ENCODE assay signal across 15 cellular contexts in genomic region chr20:51383891-51384510, GRCh38.
DNase-seq lines count a peak whose midpoint lies in the region; ATAC-seq and TF ChIP-seq lines count a peak whose summit lies in the region.
"Had no signal": no experiment of that assay in that cellular context is flagged by ENCODE, and none has a peak within 500 bp of the region (broad histone marks: within the 10 kb centered on the region; RNA-seq: fewer than 3 reads in every experiment).

No MANE protein-coding gene starts in this region.

- CTCF ChIA-PET in CD8-positive, alpha-beta T cell (lab: Charles Lee), result interaction anchor here (1.2 to 3.4 kb wide), 3 partner anchors 16 to 211 kb away, joined by 10 to 30 read pairs (median 24); no protein-coding TSS in a partner anchor

- H3K36me3 Mint-ChIP-seq in CD8-positive, alpha-beta T cell, result peaks cover 35% of the 10 kb centered on the region
- peaks cover 43% of the 10 kb centered on the region for H3K36me3 Mint-ChIP-seq in activated T-helper 2 cell treated with anti-CD3 and anti-CD28 coated beads, Interferon-gamma antibody, Interleukin-2, Interleukin-4, amounts not matched to agents 10 μg/mL and 5 μg/mL and 100 μg/mL, durations not matched to agents 14 hours and 24 hours and 36 hours (ENCODE audit: low read depth)
- peaks cover 6 to 17% of the 10 kb centered on the region in 2 donors for H3K36me3 Mint-ChIP-seq in naive B cell

- intact Hi-C loops in CD8-positive, alpha-beta T cell (cut with DNase I, micrococcal nuclease), result no loop called here
- intact Hi-C loops in activated T-helper 2 cell treated with anti-CD3 and anti-CD28 coated beads, Interferon-gamma antibody, Interleukin-2, Interleukin-4, amounts not matched to agents 10 μg/mL and 5 μg/mL and 100 μg/mL, durations not matched to agents 14 hours and 24 hours and 36 hours (cut with micrococcal nuclease), result no loop called here

- H3K9me3 Mint-ChIP-seq in CD8-positive, alpha-beta T cell, result no peaks in the 10 kb centered on the region
- no peaks in the 10 kb centered on the region for H3K9me3 Mint-ChIP-seq in activated T-helper 2 cell treated with anti-CD3 and anti-CD28 coated beads, Interferon-gamma antibody, Interleukin-2, Interleukin-4, amounts not matched to agents 10 μg/mL and 5 μg/mL and 100 μg/mL, durations not matched to agents 14 hours and 24 hours and 36 hours
- peaks cover 0 to 11% (median 5%) of the 10 kb centered on the region in 7 donors for H3K9me3 Mint-ChIP-seq in naive B cell

- in situ Hi-C loops in GM23248 (cut with MboI), result loop anchor here (25.0 kb wide), 1 partner anchor 703 kb away; no protein-coding TSS in a partner anchor

- H3K36me3 ChIP-seq in CD8-positive, alpha-beta T cell (ENCODE audit: insufficient read depth, low read length), result peaks cover 3% of the 10 kb centered on the region
- H3K36me3 ChIP-seq in GM23248 (ENCODE audit: low read depth), result no peaks in the 10 kb centered on the region
- H3K36me3 ChIP-seq in effector memory CD4-positive, alpha-beta T cell (ENCODE audit: control insufficient read depth, insufficient read depth, low read length), result peaks cover 3% of the 10 kb centered on the region
- H3K36me3 ChIP-seq: left ventricle myocardium inferior, ovary had no signal

- no peak for DNase-seq in CD8-positive, alpha-beta T cell
- DNase-seq in GM23248, result peak; percentile 51
- DNase-seq in activated T-helper 2 cell treated with anti-CD3 and anti-CD28 coated beads, Interferon-gamma antibody, Interleukin-2, Interleukin-4, amounts not matched to agents 10 μg/mL and 5 μg/mL and 100 μg/mL, durations not matched to agents 14 hours and 24 hours and 36 hours (ENCODE audit: low spot score), result no peak
- no peak for DNase-seq in naive B cell
- DNase-seq in effector memory CD4-positive, alpha-beta T cell, result no peak
- no peak for DNase-seq in SHP77 (lab: John Stamatoyannopoulos, UW)
- DNase-seq in ecto neural progenitor cell (ENCODE audit: low spot score), result no peak
- DNase-seq: activated CD4-positive, alpha-beta T cell treated with anti-CD3 and anti-CD28 coated beads, Interleukin-2, amount 50 U/mL, for 1 hour; GDM1; left ventricle myocardium inferior; NCI-H1930; ovary; PC-9; stimulated activated CD4-positive, alpha-beta T cell treated with anti-CD3 and anti-CD28 coated beads, Interleukin-4, amount 100 ng/mL, for 1 hour had no signal

- H3K9ac ChIP-seq in GM23248, result no peak overlapping the region

- 52 to 53% methylated on average over 10 of the region's 11 CpGs for WGBS in GM23248 (ENCODE audit: low coverage in 1 of 2, low lambda C conversion rate in 2 of 2, missing lambda C conversion rate in 2 of 2), 2 experiments

- no peaks in the 10 kb centered on the region for H3K27me3 ChIP-seq in CD8-positive, alpha-beta T cell (ENCODE audit: insufficient read depth, low read length)
- H3K27me3 ChIP-seq in GM23248 (replicated peaks; ENCODE audit: insufficient read depth), result no peaks in the 10 kb centered on the region
- H3K27me3 ChIP-seq in effector memory CD4-positive, alpha-beta T cell (replicated peaks; ENCODE audit: control insufficient read depth, insufficient read depth, low read length, poor library complexity, severe bottlenecking), result no peaks in the 10 kb centered on the region
- H3K27me3 ChIP-seq: ovary had no signal

- peaks cover 16% of the 10 kb centered on the region for H3F3A ChIP-seq in GM23248 (ENCODE audit: insufficient read depth)

- H2AFZ ChIP-seq in GM23248, result no peak overlapping the region
- H2AFZ ChIP-seq: PC-9 had no signal

- no peak overlapping the region for H3K27ac ChIP-seq in CD8-positive, alpha-beta T cell (ENCODE audit: low read depth, low read length)
- no peak overlapping the region for H3K27ac ChIP-seq in GM23248
- H3K27ac ChIP-seq in effector memory CD4-positive, alpha-beta T cell (ENCODE audit: insufficient read depth, low read length, poor library complexity, severe bottlenecking), result no peak overlapping the region
- H3K27ac ChIP-seq: left ventricle myocardium inferior, ovary, PC-9 had no signal

- POLR2A ChIA-PET in CD8-positive, alpha-beta T cell (lab: Charles Lee), result interaction anchor here (0.5 kb wide), 1 partner anchor 168 kb away, joined by 3 read pairs; no protein-coding TSS in a partner anchor

- no peaks in the 10 kb centered on the region for H3K27me3 Mint-ChIP-seq in CD8-positive, alpha-beta T cell (ENCODE audit: low read depth)
- no peaks in the 10 kb centered on the region for H3K27me3 Mint-ChIP-seq in activated T-helper 2 cell treated with anti-CD3 and anti-CD28 coated beads, Interferon-gamma antibody, Interleukin-2, Interleukin-4, amounts not matched to agents 10 μg/mL and 5 μg/mL and 100 μg/mL, durations not matched to agents 14 hours and 24 hours and 36 hours (ENCODE audit: low read depth)
- no peaks in the 10 kb centered on the region for H3K27me3 Mint-ChIP-seq in naive B cell

- no peaks in the 10 kb centered on the region for H3K9me2 ChIP-seq in GM23248 (ENCODE audit: insufficient read depth)

- peaks cover 9% of the 10 kb centered on the region for H3K4me1 ChIP-seq in CD8-positive, alpha-beta T cell (ENCODE audit: insufficient read depth, low read length)
- peaks cover 28% of the 10 kb centered on the region for H3K4me1 ChIP-seq in GM23248 (ENCODE audit: insufficient read depth)
- H3K4me1 ChIP-seq in effector memory CD4-positive, alpha-beta T cell (ENCODE audit: control insufficient read depth, insufficient read depth, low read length, poor library complexity, severe bottlenecking), result peaks cover 9% of the 10 kb centered on the region

- no peaks in the 10 kb centered on the region for H3K79me2 ChIP-seq in GM23248 (ENCODE audit: insufficient read depth)

- H4K20me1 ChIP-seq in GM23248 (ENCODE audit: insufficient read depth), result no peaks in the 10 kb centered on the region

- H3K4me3 ChIP-seq in CD8-positive, alpha-beta T cell (ENCODE audit: low read depth, low read length), result no peak overlapping the region
- no peak overlapping the region for H3K4me3 ChIP-seq in GM23248
- no peak overlapping the region for H3K4me3 ChIP-seq in effector memory CD4-positive, alpha-beta T cell (ENCODE audit: insufficient read depth, low read depth, low read length, poor library complexity, severe bottlenecking)
- H3K4me3 ChIP-seq: GM12878, left ventricle myocardium inferior, ovary, PC-9 had no signal

- TF ChIP-seq CTCF in CD8-positive, alpha-beta T cell (IDR thresholded peaks at IDR 0.05), result no peak

- peaks cover 26% of the 10 kb centered on the region for H3K4me1 Mint-ChIP-seq in CD8-positive, alpha-beta T cell (ENCODE audit: low read depth)
- H3K4me1 Mint-ChIP-seq in activated T-helper 2 cell treated with anti-CD3 and anti-CD28 coated beads, Interferon-gamma antibody, Interleukin-2, Interleukin-4, amounts not matched to agents 10 μg/mL and 5 μg/mL and 100 μg/mL, durations not matched to agents 14 hours and 24 hours and 36 hours (ENCODE audit: low read depth), result peaks cover 60% of the 10 kb centered on the region
- peaks cover 22 to 27% (median 25%) of the 10 kb centered on the region in 3 donors for H3K4me1 Mint-ChIP-seq in naive B cell

- peak overlapping the region; percentile 17 for H3K4me2 ChIP-seq in GM23248 (ENCODE audit: unreplicated experiment)
- H3K4me2 ChIP-seq: PC-9 had no signal

- peak overlapping the region; percentile 56 for H3K27ac Mint-ChIP-seq in CD8-positive, alpha-beta T cell
- peak overlapping the region; percentile 17 for H3K27ac Mint-ChIP-seq in activated T-helper 2 cell treated with anti-CD3 and anti-CD28 coated beads, Interferon-gamma antibody, Interleukin-2, Interleukin-4, amounts not matched to agents 10 μg/mL and 5 μg/mL and 100 μg/mL, durations not matched to agents 14 hours and 24 hours and 36 hours
- peak overlapping the region in 5 of 6 donors; percentile 11 to 92 (median 45) for H3K27ac Mint-ChIP-seq in naive B cell

- ATAC-seq in CD8-positive, alpha-beta T cell, result no peak
- no peak for ATAC-seq in naive B cell (ENCODE audit: low read depth in 2 of 2)

- H3K9me3 ChIP-seq in CD8-positive, alpha-beta T cell (ENCODE audit: low read length), result no peaks in the 10 kb centered on the region
- H3K9me3 ChIP-seq in GM23248 (ENCODE audit: low read depth), result no peaks in the 10 kb centered on the region
- no peaks in the 10 kb centered on the region for H3K9me3 ChIP-seq in effector memory CD4-positive, alpha-beta T cell (ENCODE audit: control insufficient read depth, low read length)
- H3K9me3 ChIP-seq: left ventricle myocardium inferior, ovary had no signal

- H3K4me3 Mint-ChIP-seq in CD8-positive, alpha-beta T cell, result no peak overlapping the region
- no peak overlapping the region for H3K4me3 Mint-ChIP-seq in activated T-helper 2 cell treated with anti-CD3 and anti-CD28 coated beads, Interferon-gamma antibody, Interleukin-2, Interleukin-4, amounts not matched to agents 10 μg/mL and 5 μg/mL and 100 μg/mL, durations not matched to agents 14 hours and 24 hours and 36 hours (ENCODE audit: low read depth)
- H3K4me3 Mint-ChIP-seq in naive B cell, result no peak overlapping the region
